ENCODE assay signal across 1 cellular context in the genomic region with DNA sequence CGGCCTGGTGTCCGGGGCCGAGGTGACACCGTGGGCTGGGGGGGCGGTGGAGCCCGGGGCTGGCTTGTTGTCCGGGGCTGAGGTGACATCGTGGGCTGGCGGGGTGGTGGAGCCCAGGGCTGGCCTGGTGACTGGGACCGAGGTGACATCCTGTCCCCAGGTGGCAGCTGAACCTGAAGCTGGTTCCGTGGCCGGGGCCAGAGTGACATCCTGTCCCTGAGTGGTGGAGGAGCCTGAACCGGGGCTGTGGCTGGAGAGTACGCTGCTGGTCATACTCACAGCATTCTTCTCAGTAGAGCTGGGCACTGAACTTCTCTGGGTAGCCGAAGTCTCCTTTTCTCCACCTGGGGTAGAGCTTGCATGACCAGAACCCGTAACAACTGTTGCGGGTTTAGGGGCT.
TF ChIP-seq lines count a peak whose summit lies in the region.

No MANE protein-coding gene starts in this region.

TF ChIP-seq in H1, 55 proteins besides CTCF, POLR2A, EP300 and RAD21:
- TF ChIP-seq CREB1 (IDR thresholded peaks at IDR 0.05) (no peak), KDM1A (IDR thresholded peaks at IDR 0.05; ENCODE audit: borderline replicate concordance, low read length) (no peak), NRF1 (IDR thresholded peaks at IDR 0.05; ENCODE audit: low read depth, low read length) (no peak), SAP30 (IDR thresholded peaks at IDR 0.05; ENCODE audit: insufficient read depth, insufficient replicate concordance, low read length) (no peak), RNF2 (IDR thresholded peaks at IDR 0.05; ENCODE audit: borderline replicate concordance, low read depth, low read length, missing control alignments, poor library complexity, severe bottlenecking) (no peak), CEBPB (IDR thresholded peaks at IDR 0.05; ENCODE audit: low read depth, low read length) (no peak), SP4 (IDR thresholded peaks at IDR 0.05; ENCODE audit: low read length) (no peak), TAF7 (optimal IDR thresholded peaks at IDR 0.05; ENCODE audit: borderline replicate concordance, low read depth, low read length) (no peak), NANOG (IDR thresholded peaks at IDR 0.05; ENCODE audit: insufficient read depth, low read depth, low read length, poor library complexity, severe bottlenecking) (no peak), ASH2L (IDR thresholded peaks at IDR 0.05; ENCODE audit: low read length) (no peak), CHD1 (IDR thresholded peaks at IDR 0.05; ENCODE audit: low read depth, low read length) (no peak), KDM5A (IDR thresholded peaks at IDR 0.05; ENCODE audit: low read length) (no peak), TCF12 (IDR thresholded peaks at IDR 0.05; ENCODE audit: low read depth, low read length) (no peak), TAF1 (IDR thresholded peaks at IDR 0.05; ENCODE audit: low read depth, low read length) (no peak), RXRA (IDR thresholded peaks at IDR 0.05; ENCODE audit: insufficient read depth, low read depth, low read length) (no peak), SIN3A (conservative IDR thresholded peaks at IDR 0.05 in 1 of 2, IDR thresholded peaks at IDR 0.05 in 1 of 2; ENCODE audit: low read depth in 1 of 2, low read length in 2 of 2) (no peak), RBBP5 (IDR thresholded peaks at IDR 0.05; ENCODE audit: borderline replicate concordance, low read depth, low read length) (no peak), ZNF274 (IDR thresholded peaks at IDR 0.05; ENCODE audit: borderline replicate concordance, extremely low read depth, low read length) (no peak)
- TF ChIP-seq, protein P1, sequence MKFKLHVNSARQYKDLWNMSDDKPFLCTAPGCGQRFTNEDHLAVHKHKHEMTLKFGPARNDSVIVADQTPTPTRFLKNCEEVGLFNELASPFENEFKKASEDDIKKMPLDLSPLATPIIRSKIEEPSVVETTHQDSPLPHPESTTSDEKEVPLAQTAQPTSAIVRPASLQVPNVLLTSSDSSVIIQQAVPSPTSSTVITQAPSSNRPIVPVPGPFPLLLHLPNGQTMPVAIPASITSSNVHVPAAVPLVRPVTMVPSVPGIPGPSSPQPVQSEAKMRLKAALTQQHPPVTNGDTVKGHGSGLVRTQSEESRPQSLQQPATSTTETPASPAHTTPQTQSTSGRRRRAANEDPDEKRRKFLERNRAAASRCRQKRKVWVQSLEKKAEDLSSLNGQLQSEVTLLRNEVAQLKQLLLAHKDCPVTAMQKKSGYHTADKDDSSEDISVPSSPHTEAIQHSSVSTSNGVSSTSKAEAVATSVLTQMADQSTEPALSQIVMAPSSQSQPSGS (IDR thresholded peaks at IDR 0.05; ENCODE audit: low read length): no peak
- TF ChIP-seq, protein P2, sequence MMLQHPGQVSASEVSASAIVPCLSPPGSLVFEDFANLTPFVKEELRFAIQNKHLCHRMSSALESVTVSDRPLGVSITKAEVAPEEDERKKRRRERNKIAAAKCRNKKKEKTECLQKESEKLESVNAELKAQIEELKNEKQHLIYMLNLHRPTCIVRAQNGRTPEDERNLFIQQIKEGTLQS (IDR thresholded peaks at IDR 0.05; ENCODE audit: insufficient read depth, low read depth, low read length): no peak
